In genomic region chr7:44379366-44380178, GRCh38 we compare ENCODE assay signal across 14 cellular contexts. TPM values are rescaled to one million over a fixed set of nuclear protein-coding genes. Genes with fewer than 3 reads are reported as not detected.
DNase-seq lines count a peak whose midpoint lies in the region; ATAC-seq, FAIRE-seq and TF ChIP-seq lines count a peak whose summit lies in the region.
"Had no signal": no experiment of that assay in that cellular context is flagged by ENCODE, and none has a peak within 500 bp of the region (broad histone marks: within the 10 kb centered on the region; RNA-seq: fewer than 3 reads in every experiment).

No MANE protein-coding gene starts in this region.

- H3K36me3 ChIP-seq in esophagus muscularis mucosa: peaks cover 0 to 40% (median 26%) of the 10 kb centered on the region in 4 donors
- H3K36me3 ChIP-seq in trophoblast cell (ENCODE audit: control insufficient read depth in 1 of 2, insufficient read depth in 2 of 2, low read length in 2 of 2): peaks cover 14 to 22% of the 10 kb centered on the region in 2 experiments
- H3K36me3 ChIP-seq: BE2C had no signal

- H4K91ac ChIP-seq in trophoblast cell (ENCODE audit: low read depth, low read length): no peak overlapping the region

- H3K4me3 Mint-ChIP-seq in activated naive CD8-positive, alpha-beta T cell treated with anti-CD3 and anti-CD28 coated beads for 36 hours: no peak overlapping the region
- H3K4me3 Mint-ChIP-seq in activated naive CD8-positive, alpha-beta T cell treated with anti-CD3 and anti-CD28 coated beads, Interleukin-2, amount 50 U/mL, for 24 hours: no peak overlapping the region
- H3K4me3 Mint-ChIP-seq in stimulated activated effector memory CD8-positive, alpha-beta T cell treated with anti-CD3 and anti-CD28 coated beads, Interleukin-12 subunit alpha, Interleukin-12 subunit beta, amount 100 ng/mL, for 72 hours: no peak overlapping the region
- H3K4me3 Mint-ChIP-seq: mesothelial cell of epicardium, WTC11 had no signal

- H2BK12ac ChIP-seq in trophoblast cell (ENCODE audit: low read length): no peak overlapping the region

- no peaks in the 10 kb centered on the region for H3K79me2 ChIP-seq in trophoblast cell (ENCODE audit: control insufficient read depth, insufficient read depth, low read length, poor library complexity)

- no peak overlapping the region for H4K12ac ChIP-seq in trophoblast cell (ENCODE audit: low read depth, low read length)

- no peak for TF ChIP-seq POLR2A in esophagus muscularis mucosa (IDR thresholded peaks at IDR 0.05; ENCODE audit: low read depth)

- no peaks in the 10 kb centered on the region for H3K9me3 Mint-ChIP-seq in activated naive CD8-positive, alpha-beta T cell treated with anti-CD3 and anti-CD28 coated beads for 36 hours
- no peaks in the 10 kb centered on the region for H3K9me3 Mint-ChIP-seq in activated naive CD8-positive, alpha-beta T cell treated with anti-CD3 and anti-CD28 coated beads, Interleukin-2, amount 50 U/mL, for 24 hours
- no peaks in the 10 kb centered on the region for H3K9me3 Mint-ChIP-seq in stimulated activated effector memory CD8-positive, alpha-beta T cell treated with anti-CD3 and anti-CD28 coated beads, Interleukin-12 subunit alpha, Interleukin-12 subunit beta, amount 100 ng/mL, for 72 hours
- H3K9me3 Mint-ChIP-seq: mesothelial cell of epicardium, WTC11 had no signal

- H3K4me1 ChIP-seq in esophagus muscularis mucosa (peaks cover 0 to 4% (median 2%) of the 10 kb centered on the region in 4 donors), trophoblast cell (ENCODE audit: control insufficient read depth in 1 of 2, insufficient read depth in 2 of 2, low read length in 2 of 2) (no peaks in the 10 kb centered on the region)
- H3K4me1 ChIP-seq: BE2C had no signal

- H3K4me1 Mint-ChIP-seq in activated naive CD8-positive, alpha-beta T cell treated with anti-CD3 and anti-CD28 coated beads for 36 hours: peaks cover 4% of the 10 kb centered on the region
- H3K4me1 Mint-ChIP-seq in activated naive CD8-positive, alpha-beta T cell treated with anti-CD3 and anti-CD28 coated beads, Interleukin-2, amount 50 U/mL, for 24 hours: no peaks in the 10 kb centered on the region
- H3K4me1 Mint-ChIP-seq in stimulated activated effector memory CD8-positive, alpha-beta T cell treated with anti-CD3 and anti-CD28 coated beads, Interleukin-12 subunit alpha, Interleukin-12 subunit beta, amount 100 ng/mL, for 72 hours: peaks cover 37% of the 10 kb centered on the region
- H3K4me1 Mint-ChIP-seq: mesothelial cell of epicardium, WTC11 had no signal

- H3K27me3 Mint-ChIP-seq in activated naive CD8-positive, alpha-beta T cell treated with anti-CD3 and anti-CD28 coated beads for 36 hours: no peaks in the 10 kb centered on the region
- no peaks in the 10 kb centered on the region for H3K27me3 Mint-ChIP-seq in activated naive CD8-positive, alpha-beta T cell treated with anti-CD3 and anti-CD28 coated beads, Interleukin-2, amount 50 U/mL, for 24 hours

- no peak overlapping the region for H4K8ac ChIP-seq in trophoblast cell (ENCODE audit: low read depth, low read length)

- H2BK120ac ChIP-seq in trophoblast cell (ENCODE audit: insufficient read depth, low read length, poor library complexity): no peak overlapping the region

- no peak overlapping the region for H3K27ac ChIP-seq in esophagus muscularis mucosa (replicated peaks in 1 of 4)
- H3K27ac ChIP-seq in trophoblast cell (ENCODE audit: low read depth, low read length): no peak overlapping the region

- intact Hi-C loops in esophagus muscularis mucosa (cut with DNase I): no loop called here

- TF ChIP-seq EP300 in esophagus muscularis mucosa (IDR thresholded peaks at IDR 0.05): no peak

- peak overlapping the region; percentile 38 for H3K27ac Mint-ChIP-seq in activated naive CD8-positive, alpha-beta T cell treated with anti-CD3 and anti-CD28 coated beads for 36 hours
- no peak overlapping the region for H3K27ac Mint-ChIP-seq in activated naive CD8-positive, alpha-beta T cell treated with anti-CD3 and anti-CD28 coated beads, Interleukin-2, amount 50 U/mL, for 24 hours
- peak overlapping the region; percentile 75 for H3K27ac Mint-ChIP-seq in stimulated activated effector memory CD8-positive, alpha-beta T cell treated with anti-CD3 and anti-CD28 coated beads, Interleukin-12 subunit alpha, Interleukin-12 subunit beta, amount 100 ng/mL, for 72 hours
- H3K27ac Mint-ChIP-seq: mesothelial cell of epicardium, WTC11 had no signal

- no peak overlapping the region for H3K23ac ChIP-seq in trophoblast cell (ENCODE audit: low read length)

- H3K4me3 ChIP-seq in esophagus muscularis mucosa (no peak overlapping the region), trophoblast cell (ENCODE audit: low read depth, low read length) (no peak overlapping the region)

- no peak overlapping the region for H2AFZ ChIP-seq in trophoblast cell (ENCODE audit: insufficient read depth, low read length, poor library complexity)

- WGBS in esophagus muscularis mucosa: 87% methylated on average over 12 of the region's 12 CpGs
- WGBS in trophoblast cell (ENCODE audit: extremely low coverage, insufficient coverage, insufficient read length): no CpG with 5 or more reads among the region's 12 CpGs

- no peak for TF ChIP-seq CTCF in esophagus muscularis mucosa (IDR thresholded peaks at IDR 0.05)

- no peaks in the 10 kb centered on the region for H3K9me3 ChIP-seq in esophagus muscularis mucosa
- peaks cover 3% of the 10 kb centered on the region for H3K9me3 ChIP-seq in trophoblast cell (ENCODE audit: insufficient read depth, low read depth, low read length)
- H3K9me3 ChIP-seq: BE2C had no signal

- FAIRE-seq in RCC 7860 (lab: Jason Lieb, UNC): no peak
- FAIRE-seq: H1 had no signal

- no peak overlapping the region for H3K14ac ChIP-seq in trophoblast cell (ENCODE audit: low read length)

- DNase-seq in activated naive CD8-positive, alpha-beta T cell treated with anti-CD3 and anti-CD28 coated beads for 36 hours: no peak
- DNase-seq in activated naive CD8-positive, alpha-beta T cell treated with anti-CD3 and anti-CD28 coated beads, Interleukin-2, amount 50 U/mL, for 24 hours: no peak
- DNase-seq in RCC 7860 (ENCODE audit: low spot score) (peak; percentile 17), esophagus muscularis mucosa (ENCODE audit: extremely low spot score) (peak; percentile 85), HT-29 (ENCODE audit: low spot score) (no peak), DMS153 (lab: John Stamatoyannopoulos, UW) (no peak), trophoblast cell (no peak)
- DNase-seq in stimulated activated effector memory CD8-positive, alpha-beta T cell treated with anti-CD3 and anti-CD28 coated beads, Interleukin-12 subunit alpha, Interleukin-12 subunit beta, amount 100 ng/mL, for 72 hours (ENCODE audit: low spot score in 2 of 2): peak in 1 of 2 donors; percentile 44
- DNase-seq: activated gamma-delta T cell, BE2C, NCI-H2171 treated with DMSO at 0.1 percent for 48 hours had no signal

- no peak overlapping the region for H3K18ac ChIP-seq in trophoblast cell (ENCODE audit: low read length)

- ATAC-seq in activated naive CD8-positive, alpha-beta T cell treated with anti-CD3 and anti-CD28 coated beads, Interleukin-2, amount 50 U/mL, for 24 hours: no peak
- no peak for ATAC-seq in stimulated activated effector memory CD8-positive, alpha-beta T cell treated with anti-CD3 and anti-CD28 coated beads, Interleukin-12 subunit alpha, Interleukin-12 subunit beta, amount 100 ng/mL, for 72 hours
- ATAC-seq: WTC11 had no signal

- no peak overlapping the region for H2AK5ac ChIP-seq in trophoblast cell (ENCODE audit: low read length)

- peaks cover 0 to 6% (median 0%) of the 10 kb centered on the region in 4 donors for H3K27me3 ChIP-seq in esophagus muscularis mucosa
- no peaks in the 10 kb centered on the region for H3K27me3 ChIP-seq in trophoblast cell (ENCODE audit: insufficient read depth, low read length)
- H3K27me3 ChIP-seq: BE2C had no signal

- H3K4me2 ChIP-seq in trophoblast cell (ENCODE audit: low read length): no peak overlapping the region

- H3K9ac ChIP-seq in trophoblast cell (ENCODE audit: low read length): no peak overlapping the region

- H3K79me1 ChIP-seq in trophoblast cell (ENCODE audit: low read length): no peaks in the 10 kb centered on the region

- H3K4ac ChIP-seq in trophoblast cell (ENCODE audit: low read depth, low read length): no peak overlapping the region

- H3K36me3 Mint-ChIP-seq in activated naive CD8-positive, alpha-beta T cell treated with anti-CD3 and anti-CD28 coated beads for 36 hours: peaks cover 2% of the 10 kb centered on the region
- peaks cover under 1% of the 10 kb centered on the region for H3K36me3 Mint-ChIP-seq in activated naive CD8-positive, alpha-beta T cell treated with anti-CD3 and anti-CD28 coated beads, Interleukin-2, amount 50 U/mL, for 24 hours (ENCODE audit: low read depth)
- H3K36me3 Mint-ChIP-seq in stimulated activated effector memory CD8-positive, alpha-beta T cell treated with anti-CD3 and anti-CD28 coated beads, Interleukin-12 subunit alpha, Interleukin-12 subunit beta, amount 100 ng/mL, for 72 hours: peaks cover 41% of the 10 kb centered on the region
- H3K36me3 Mint-ChIP-seq: mesothelial cell of epicardium, WTC11 had no signal

- no peak overlapping the region for H2BK5ac ChIP-seq in trophoblast cell (ENCODE audit: low read depth, low read length, poor library complexity)

RNA-seq across cellular contexts. Expression of gene CAMK2B, which starts 54.2 kb away (rescaled TPM):
- under 1 TPM; 0.62 to 0.97 TPM for total RNA-seq in activated naive CD8-positive, alpha-beta T cell treated with anti-CD3 and anti-CD28 coated beads for 36 hours
- 1 to 10 TPM in 3 of 4 donors, under 1 TPM in 1; 0.50 to 2.0 (median 1.2) TPM for total RNA-seq in esophagus muscularis mucosa
- 1.8 and 1.9 TPM in 2 replicates for total RNA-seq in HT-29 (2014; rRNA removed; shearing (Covaris generic))
- polyA plus RNA-seq in trophoblast cell (2013): 0.08 and 0.19 TPM in 2 replicates

Comparison
In these comparisons a context has a peak if more than half of its experiments do, and no peak if none do; other contexts are left out.
1. DNase-seq: peak in RCC 7860 (single experiment) and esophagus muscularis mucosa (single experiment); none in activated naive CD8-positive, alpha-beta T cell treated with anti-CD3 and anti-CD28 coated beads for 36 hours (single experiment), activated naive CD8-positive, alpha-beta T cell treated with anti-CD3 and anti-CD28 coated beads, Interleukin-2, amount 50 U/mL, for 24 hours (single experiment), HT-29 (single experiment), DMS153 (single experiment) and trophoblast cell (0 of 2).